22 cellular contexts compared by ENCODE assay signal in the genomic region with DNA sequence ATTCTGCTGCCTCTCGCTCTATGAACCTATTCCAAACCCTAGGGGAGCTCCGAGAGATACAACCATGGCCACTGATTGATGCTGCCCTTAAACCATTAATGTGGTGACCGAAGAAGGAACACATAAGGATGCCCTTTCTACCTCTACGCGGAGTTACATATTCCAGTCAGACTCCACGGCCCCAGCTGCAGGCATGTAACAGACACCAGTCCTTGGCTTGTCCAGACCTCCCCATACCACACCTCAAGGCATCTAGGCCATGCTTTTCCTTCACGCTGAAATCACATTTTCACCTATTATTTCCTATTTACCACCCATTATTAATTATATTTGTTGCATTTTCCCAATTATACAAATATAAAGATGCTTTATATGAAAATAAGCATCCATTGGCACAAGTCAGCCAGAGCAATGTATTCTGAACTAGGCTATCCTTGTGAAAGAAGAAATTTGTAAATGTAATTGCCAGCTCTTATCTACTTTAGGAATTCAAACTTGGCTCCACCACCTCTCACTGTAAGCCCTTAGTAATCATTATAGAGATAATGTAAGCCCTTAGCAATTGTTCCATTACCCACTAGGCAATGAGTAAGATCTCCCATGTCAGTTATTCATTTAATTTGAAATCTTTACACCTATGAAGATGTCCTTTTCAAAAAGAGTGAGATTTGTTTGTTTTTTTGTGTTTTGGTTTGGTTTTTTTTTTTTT.
"Had no signal": no experiment of that assay in that cellular context is flagged by ENCODE, and none has a peak within 500 bp of the region (broad histone marks: within the 10 kb centered on the region; RNA-seq: fewer than 3 reads in every experiment).

No MANE protein-coding gene starts in this region.

- DNase-seq: caudate nucleus; effector CD4-positive, alpha-beta T cell; endodermal cell; erythroblast; hippocampal formation; kidney glomerular epithelial cell; left lung; mesenchymal stem cell; naive thymus-derived CD4-positive, alpha-beta T cell; nephron progenitor cell; psoas muscle; retina; small intestine; stimulated activated CD4-positive, alpha-beta T cell treated with anti-CD3 and anti-CD28 coated beads, Interleukin-12 subunit alpha, Interleukin-12 subunit beta, amount 100 ng/mL, for 4 hours; stimulated activated naive CD4-positive, alpha-beta T cell; stomach; substantia nigra; trophoblast cell had no signal

- H3K4me1 ChIP-seq: gastroesophageal sphincter, left lung, psoas muscle, stomach had no signal

- ATAC-seq: gastroesophageal sphincter; left lung; naive thymus-derived CD4-positive, alpha-beta T cell; psoas muscle had no signal

- H3K36me3 ChIP-seq: thoracic aorta had no signal

- H3K27ac ChIP-seq: coronary artery, gastroesophageal sphincter, left lung, psoas muscle, stomach, thoracic aorta had no signal

- H3K9me3 ChIP-seq: thoracic aorta had no signal

- H3K4me3 ChIP-seq: coronary artery, gastroesophageal sphincter, left lung, lung, psoas muscle, stomach, thoracic aorta had no signal

- H3K27me3 ChIP-seq: gastroesophageal sphincter, left lung, stomach had no signal
